8 cellular contexts compared by ENCODE assay signal in the genomic region with DNA sequence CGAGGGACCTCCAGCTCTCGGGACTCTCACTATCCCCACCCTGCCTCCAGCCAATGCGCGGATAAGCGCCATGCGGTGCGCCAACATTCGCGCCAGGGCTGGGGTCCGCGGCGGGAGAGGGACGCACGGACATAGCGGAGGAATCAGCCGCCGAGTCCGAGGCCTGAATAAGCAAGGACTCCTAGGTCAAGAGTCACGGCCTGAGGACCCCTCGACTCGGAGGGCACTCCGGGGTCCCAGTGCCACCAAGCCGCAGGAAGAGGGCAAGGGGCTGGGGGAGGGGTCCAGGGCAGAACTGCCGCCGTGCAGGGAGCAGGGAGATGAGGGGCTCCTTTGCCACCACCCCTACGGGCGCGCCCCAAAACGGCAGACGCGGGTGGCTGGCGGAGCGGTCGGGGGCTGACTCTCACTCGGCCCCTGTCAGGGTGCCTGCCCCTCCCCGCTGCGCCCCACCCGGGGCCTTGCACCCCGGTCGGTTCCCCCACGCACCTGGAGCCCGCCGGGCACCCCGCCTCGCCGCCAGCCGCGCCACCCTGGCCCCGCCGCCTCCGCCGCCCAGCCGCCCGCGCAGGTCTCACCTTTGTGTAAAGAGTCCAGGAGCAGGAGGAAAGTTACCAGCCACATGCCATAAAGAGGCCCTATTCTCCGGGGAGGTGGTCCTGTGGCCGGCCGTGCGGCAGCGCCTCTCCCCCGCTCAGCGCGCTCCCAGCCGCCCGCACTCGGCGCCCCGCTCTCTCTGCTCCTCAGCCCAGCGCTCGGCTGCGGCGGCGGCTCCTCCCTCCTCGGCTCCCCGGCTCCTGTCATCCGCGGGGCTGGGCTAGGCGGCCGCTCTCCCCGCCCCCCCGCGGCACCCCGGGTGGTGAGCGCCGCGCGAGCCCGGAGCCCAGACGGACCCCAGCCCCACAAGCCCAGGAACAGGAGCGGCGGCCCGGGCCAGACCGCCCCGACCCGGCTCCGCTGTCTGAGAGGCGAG. TPM values are rescaled to one million over a fixed set of nuclear protein-coding genes. Genes with fewer than 3 reads are reported as not detected.
DNase-seq lines count a peak whose midpoint lies in the region; ATAC-seq and TF ChIP-seq lines count a peak whose summit lies in the region.

A gene with protein sequence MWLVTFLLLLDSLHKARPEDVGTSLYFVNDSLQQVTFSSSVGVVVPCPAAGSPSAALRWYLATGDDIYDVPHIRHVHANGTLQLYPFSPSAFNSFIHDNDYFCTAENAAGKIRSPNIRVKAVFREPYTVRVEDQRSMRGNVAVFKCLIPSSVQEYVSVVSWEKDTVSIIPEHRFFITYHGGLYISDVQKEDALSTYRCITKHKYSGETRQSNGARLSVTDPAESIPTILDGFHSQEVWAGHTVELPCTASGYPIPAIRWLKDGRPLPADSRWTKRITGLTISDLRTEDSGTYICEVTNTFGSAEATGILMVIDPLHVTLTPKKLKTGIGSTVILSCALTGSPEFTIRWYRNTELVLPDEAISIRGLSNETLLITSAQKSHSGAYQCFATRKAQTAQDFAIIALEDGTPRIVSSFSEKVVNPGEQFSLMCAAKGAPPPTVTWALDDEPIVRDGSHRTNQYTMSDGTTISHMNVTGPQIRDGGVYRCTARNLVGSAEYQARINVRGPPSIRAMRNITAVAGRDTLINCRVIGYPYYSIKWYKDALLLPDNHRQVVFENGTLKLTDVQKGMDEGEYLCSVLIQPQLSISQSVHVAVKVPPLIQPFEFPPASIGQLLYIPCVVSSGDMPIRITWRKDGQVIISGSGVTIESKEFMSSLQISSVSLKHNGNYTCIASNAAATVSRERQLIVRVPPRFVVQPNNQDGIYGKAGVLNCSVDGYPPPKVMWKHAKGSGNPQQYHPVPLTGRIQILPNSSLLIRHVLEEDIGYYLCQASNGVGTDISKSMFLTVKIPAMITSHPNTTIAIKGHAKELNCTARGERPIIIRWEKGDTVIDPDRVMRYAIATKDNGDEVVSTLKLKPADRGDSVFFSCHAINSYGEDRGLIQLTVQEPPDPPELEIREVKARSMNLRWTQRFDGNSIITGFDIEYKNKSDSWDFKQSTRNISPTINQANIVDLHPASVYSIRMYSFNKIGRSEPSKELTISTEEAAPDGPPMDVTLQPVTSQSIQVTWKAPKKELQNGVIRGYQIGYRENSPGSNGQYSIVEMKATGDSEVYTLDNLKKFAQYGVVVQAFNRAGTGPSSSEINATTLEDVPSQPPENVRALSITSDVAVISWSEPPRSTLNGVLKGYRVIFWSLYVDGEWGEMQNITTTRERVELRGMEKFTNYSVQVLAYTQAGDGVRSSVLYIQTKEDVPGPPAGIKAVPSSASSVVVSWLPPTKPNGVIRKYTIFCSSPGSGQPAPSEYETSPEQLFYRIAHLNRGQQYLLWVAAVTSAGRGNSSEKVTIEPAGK (N-terminal part only) (minus strand): TSS at position 761 of the 973 bp plus-strand sequence. CDS start 137 bp downstream, at position 624.

- no peaks in the 10 kb centered on the region for H3K9me3 ChIP-seq in RWPE2 (ENCODE audit: severe bottlenecking)
- no peaks in the 10 kb centered on the region for H3K9me3 ChIP-seq in duodenal mucosa (ENCODE audit: control insufficient read depth in 1 of 2, low read length in 2 of 2)
- no peaks in the 10 kb centered on the region for H3K9me3 ChIP-seq in mucosa of rectum (ENCODE audit: control insufficient read depth in 2 of 2, low read length in 2 of 2)
- no peaks in the 10 kb centered on the region for H3K9me3 ChIP-seq in transverse colon

- TF ChIP-seq EP300 in transverse colon (IDR thresholded peaks at IDR 0.05; ENCODE audit: low read depth) = no peak

- intact Hi-C loops in transverse colon (cut with DNase I; ENCODE audit: low total_unique reads) = no loop called here

- in situ Hi-C loops in transverse colon (cut with MboI; ENCODE audit: low pct_ligation_motif_present in 1 of 4, low pct_unique_long_range_greater_than_20kb in 1 of 4, low sequenced_read_pairs in 3 of 4) = loop anchor here in 1 of 4 donors (25.0 kb wide), 1 partner anchor 359 kb away; no protein-coding TSS in a partner anchor

- WGBS in transverse colon (ENCODE audit: low coverage in 1 of 2), 2 donors = 5% methylated on average over 32 of the region's 97 CpGs; no CpG with 5 or more reads in 1 of the 2 donors

- no peak for TF ChIP-seq POLR2A in transverse colon (IDR thresholded peaks at IDR 0.05)

- H3K4me1 ChIP-seq in RWPE2 (ENCODE audit: insufficient read depth, poor library complexity, severe bottlenecking) = no peaks in the 10 kb centered on the region
- peaks cover 7 to 11% of the 10 kb centered on the region in 2 donors for H3K4me1 ChIP-seq in duodenal mucosa (ENCODE audit: control insufficient read depth in 1 of 2, insufficient read depth in 2 of 2, low read length in 2 of 2)
- H3K4me1 ChIP-seq in mucosa of rectum (ENCODE audit: control insufficient read depth in 2 of 2, insufficient read depth in 2 of 2, low read length in 2 of 2) = peaks cover 8 to 11% of the 10 kb centered on the region in 2 donors
- peaks cover 9 to 21% (median 16%) of the 10 kb centered on the region in 4 donors for H3K4me1 ChIP-seq in transverse colon

- no peak within 1 kb of the TSS for H3K27ac ChIP-seq in RWPE2 (ENCODE audit: poor library complexity, severe bottlenecking)
- H3K27ac ChIP-seq in duodenal mucosa (ENCODE audit: low read depth, low read length) = no peak within 1 kb of the TSS
- H3K27ac ChIP-seq in mucosa of rectum (ENCODE audit: low read depth in 2 of 2, low read length in 2 of 2) = no peak within 1 kb of the TSS
- H3K27ac ChIP-seq in transverse colon = peak within 1 kb of the TSS in 1 of 4 donors; percentile 14

- H3K36me3 ChIP-seq in RWPE2 (ENCODE audit: low read depth) (no peaks in the 10 kb centered on the region), duodenal mucosa (ENCODE audit: control insufficient read depth in 1 of 2, insufficient read depth in 2 of 2, low read length in 2 of 2) (no peaks in the 10 kb centered on the region), mucosa of rectum (ENCODE audit: control insufficient read depth in 2 of 2, insufficient read depth in 2 of 2, low read length in 2 of 2) (no peaks in the 10 kb centered on the region), transverse colon (no peaks in the 10 kb centered on the region)

- H3K27me3 ChIP-seq in RWPE2 (ENCODE audit: insufficient read depth, poor library complexity, severe bottlenecking) (peaks cover 73% of the 10 kb centered on the region), duodenal mucosa (ENCODE audit: control insufficient read depth in 1 of 2, insufficient read depth in 2 of 2, low read length in 2 of 2) (peaks cover 35 to 38% of the 10 kb centered on the region in 2 donors), mucosa of rectum (ENCODE audit: control insufficient read depth in 2 of 2, insufficient read depth in 2 of 2, low read length in 2 of 2) (peaks cover 17 to 20% of the 10 kb centered on the region in 2 donors), transverse colon (peaks cover 51% of the 10 kb centered on the region)

- no peak for TF ChIP-seq CTCF in RWPE2 (IDR thresholded peaks at IDR 0.05; ENCODE audit: poor library complexity, severe bottlenecking)
- no peak for TF ChIP-seq CTCF in transverse colon (IDR thresholded peaks at IDR 0.05)

- DNase-seq in COLO668 (lab: John Stamatoyannopoulos, UW; ENCODE audit: unreplicated experiment) (peak; percentile 68), RWPE2 (ENCODE audit: low spot score) (peak; percentile 34), transverse colon (no peak), amniotic stem cell (lab: John Stamatoyannopoulos, UW) (no peak)

- no peak within 1 kb of the TSS for H3K9ac ChIP-seq in duodenal mucosa (ENCODE audit: low read depth in 1 of 2, low read length in 2 of 2)
- peak within 1 kb of the TSS in 1 of 2 donors; percentile 30 for H3K9ac ChIP-seq in mucosa of rectum (ENCODE audit: low read depth in 1 of 2, low read length in 2 of 2)

- no peak within 1 kb of the TSS for H3K4me3 ChIP-seq in RWPE2 (ENCODE audit: severe bottlenecking)
- H3K4me3 ChIP-seq in duodenal mucosa (ENCODE audit: low read depth in 1 of 2, low read length in 2 of 2) = peak within 1 kb of the TSS; percentile 8 to 36
- peak within 1 kb of the TSS; percentile 49 to 56 for H3K4me3 ChIP-seq in mucosa of rectum (ENCODE audit: low read length in 2 of 2)
- peak within 1 kb of the TSS in 3 of 4 donors; percentile 27 to 50 (median 41) for H3K4me3 ChIP-seq in transverse colon

- peak; percentile 18; the same call in 1 of the 3 replicates for ATAC-seq in RWPE2 (ENCODE audit: low read depth)
- no peak for ATAC-seq in GM19023 (IDR thresholded peaks at IDR 0.05; ENCODE audit: unreplicated experiment)
- ATAC-seq in GM21381 (IDR thresholded peaks at IDR 0.05; ENCODE audit: unreplicated experiment) = no peak

RNA-seq across cellular contexts. Expression of the gene that starts here (rescaled TPM):
- 1 to 10 TPM; 2.9 to 5.8 (median 3.3) TPM for total RNA-seq in transverse colon

Comparison
In these comparisons a context has a peak if more than half of its experiments do, and no peak if none do; other contexts are left out.
1. DNase-seq: peak in COLO668 (single experiment) and RWPE2 (single experiment); none in transverse colon (single experiment) and amniotic stem cell (single experiment).